In genomic region chr17:53253956-53254597, GRCh38 we compare ENCODE assay signal across 23 cellular contexts.
DNase-seq lines count a peak whose midpoint lies in the region; ATAC-seq, FAIRE-seq and TF ChIP-seq lines count a peak whose summit lies in the region.
"Had no signal": no experiment of that assay in that cellular context is flagged by ENCODE, and none has a peak within 500 bp of the region (broad histone marks: within the 10 kb centered on the region; RNA-seq: fewer than 3 reads in every experiment).

No MANE protein-coding gene starts in this region.

- H3K4me3 Mint-ChIP-seq in H9 = no peak overlapping the region
- H3K4me3 Mint-ChIP-seq in stimulated activated naive CD8-positive, alpha-beta T cell treated with anti-CD3 and anti-CD28 coated beads, Interleukin-15, amount 100 ng/mL, for 72 hours = no peak overlapping the region
- H3K4me3 Mint-ChIP-seq: B cell; CD4-positive, alpha-beta memory T cell; CD4-positive, CD25-positive, alpha-beta regulatory T cell; CD8-positive, alpha-beta memory T cell had no signal

- H2BK20ac ChIP-seq in H9 (ENCODE audit: low read depth, low read length, poor library complexity, severe bottlenecking) = no peak overlapping the region

- H3K27me3 ChIP-seq in H9 (ENCODE audit: insufficient read depth, low read length) (no peaks in the 10 kb centered on the region), neuronal stem cell (ENCODE audit: control insufficient read depth in 3 of 3, insufficient read depth in 3 of 3, low read depth in 1 of 3, low read length in 3 of 3) (no peaks in the 10 kb centered on the region)
- H3K27me3 ChIP-seq: BLaER1 treated with 17β-estradiol and CSF1 and Interleukin-3, amounts not matched to agents 10 nM and 100 nM had no signal

- H2BK5ac ChIP-seq in H9 (ENCODE audit: insufficient read length, low read length) (no peak overlapping the region), neuronal stem cell (ENCODE audit: low read length) (no peak overlapping the region)

- no peaks in the 10 kb centered on the region for H3K36me3 ChIP-seq in kidney (ENCODE audit: control insufficient read depth in 1 of 2, insufficient read depth in 2 of 2, low read length in 2 of 2)
- H3K36me3 ChIP-seq in neuronal stem cell (replicated peaks in 1 of 2; ENCODE audit: control insufficient read depth in 2 of 2, insufficient read depth in 2 of 2, low read length in 2 of 2) = no peaks in the 10 kb centered on the region
- H3K36me3 ChIP-seq: BLaER1 treated with 17β-estradiol and CSF1 and Interleukin-3, amounts not matched to agents 10 nM and 100 nM had no signal

- no peak for ATAC-seq in stimulated activated naive CD8-positive, alpha-beta T cell treated with anti-CD3 and anti-CD28 coated beads, Interleukin-15, amount 100 ng/mL, for 72 hours
- ATAC-seq: A549 had no signal

- H3K36me3 Mint-ChIP-seq in H9 (ENCODE audit: insufficient read depth in 1 of 3, low read depth in 3 of 3) = peaks cover 0 to 2% (median 0%) of the 10 kb centered on the region in 3 experiments; a peak in 1 of 7 replicates
- H3K36me3 Mint-ChIP-seq: CD4-positive, alpha-beta memory T cell; CD8-positive, alpha-beta memory T cell had no signal

- H3K79me1 ChIP-seq in H9 (ENCODE audit: insufficient read depth, low read depth, low read length, poor library complexity, severe bottlenecking) = no peaks in the 10 kb centered on the region
- no peaks in the 10 kb centered on the region for H3K79me1 ChIP-seq in neuronal stem cell (ENCODE audit: low read depth, low read length)

- H3K4me1 Mint-ChIP-seq in H9 = no peaks in the 10 kb centered on the region
- no peaks in the 10 kb centered on the region for H3K4me1 Mint-ChIP-seq in stimulated activated naive CD8-positive, alpha-beta T cell treated with anti-CD3 and anti-CD28 coated beads, Interleukin-15, amount 100 ng/mL, for 72 hours
- H3K4me1 Mint-ChIP-seq: B cell; CD4-positive, alpha-beta memory T cell; CD4-positive, CD25-positive, alpha-beta regulatory T cell; CD8-positive, alpha-beta memory T cell had no signal

- H3K4me3 ChIP-seq in kidney (ENCODE audit: low read length in 2 of 2) (no peak overlapping the region), neuronal stem cell (ENCODE audit: low read length in 2 of 2) (no peak overlapping the region)
- H3K4me3 ChIP-seq: A549; BLaER1 treated with 17β-estradiol and CSF1 and Interleukin-3, amounts not matched to agents 10 nM and 100 nM had no signal

- H4K91ac ChIP-seq in H9 (ENCODE audit: insufficient read length, low read depth, low read length) = no peak overlapping the region
- no peak overlapping the region for H4K91ac ChIP-seq in neuronal stem cell (ENCODE audit: low read depth, low read length, poor library complexity)

- H3K23ac ChIP-seq in H9 (ENCODE audit: insufficient read length, low read depth, low read length) (no peak overlapping the region), neuronal stem cell (ENCODE audit: low read depth, low read length, poor library complexity) (peak overlapping the region; percentile 80)

- H3K4ac ChIP-seq in H9 (ENCODE audit: low read depth, low read length) = no peak overlapping the region
- no peak overlapping the region for H3K4ac ChIP-seq in neuronal stem cell (ENCODE audit: low read length)

- no peak overlapping the region for H3K56ac ChIP-seq in H9 (ENCODE audit: insufficient read length, low read depth, low read length)

- H2BK120ac ChIP-seq in H9 (ENCODE audit: low read depth, low read length, poor library complexity, severe bottlenecking) (no peak overlapping the region), neuronal stem cell (ENCODE audit: low read depth, low read length) (peak overlapping the region; percentile 61)

- H3K27ac Mint-ChIP-seq in H9 = peak overlapping the region in 1 of 3 experiments; percentile 85; a peak in 1 of 7 replicates
- H3K27ac Mint-ChIP-seq in stimulated activated naive CD8-positive, alpha-beta T cell treated with anti-CD3 and anti-CD28 coated beads, Interleukin-15, amount 100 ng/mL, for 72 hours = no peak overlapping the region
- H3K27ac Mint-ChIP-seq: B cell; CD4-positive, alpha-beta memory T cell; CD4-positive, CD25-positive, alpha-beta regulatory T cell; CD8-positive, alpha-beta memory T cell had no signal

- no peaks in the 10 kb centered on the region for H4K20me1 ChIP-seq in H9 (ENCODE audit: control insufficient read depth, insufficient read depth, insufficient read length)
- H4K20me1 ChIP-seq: BLaER1 treated with 17β-estradiol and CSF1 and Interleukin-3, amounts not matched to agents 10 nM and 100 nM had no signal

- H3K4me2 ChIP-seq in H9 (ENCODE audit: insufficient read depth, insufficient read length, low read length) (no peak overlapping the region), neuronal stem cell (ENCODE audit: insufficient read depth, low read length, poor library complexity, severe bottlenecking) (no peak overlapping the region)
- H3K4me2 ChIP-seq: A549; BLaER1 treated with 17β-estradiol and CSF1 and Interleukin-3, amounts not matched to agents 10 nM and 100 nM had no signal

- DNase-seq in H9 = no peak
- peak; percentile 29 for DNase-seq in kidney
- DNase-seq in neuronal stem cell (ENCODE audit: low spot score) = no peak
- peak; percentile 66 for DNase-seq in posterior vena cava (ENCODE audit: low spot score)
- DNase-seq in stimulated activated naive CD8-positive, alpha-beta T cell treated with anti-CD3 and anti-CD28 coated beads, Interleukin-15, amount 100 ng/mL, for 72 hours = no peak
- no peak for DNase-seq in CD1c-positive myeloid dendritic cell (ENCODE audit: extremely low spot score)
- DNase-seq in DMS 273 (lab: John Stamatoyannopoulos, UW; ENCODE audit: unreplicated experiment) = no peak
- DNase-seq in NCI-H446 treated with DMSO at 0.1 percent for 48 hours (lab: John Stamatoyannopoulos, UW) = no peak
- DNase-seq: AML-193; CD4-positive, alpha-beta memory T cell; CD4-positive, CD25-positive, alpha-beta regulatory T cell; CD8-positive, alpha-beta memory T cell; COR-L47; DMS79 treated with DMSO at 0.1 percent for 48 hours; GF-D8 had no signal

- H3T11ph ChIP-seq in H9 (ENCODE audit: low read length) = no peak overlapping the region

- H2BK12ac ChIP-seq in H9 (ENCODE audit: insufficient read length, low read depth, low read length) = no peak overlapping the region
- H2BK12ac ChIP-seq in neuronal stem cell (ENCODE audit: low read length) = no peak overlapping the region

- H3K27ac ChIP-seq in H9 (ENCODE audit: insufficient read length, low read depth, low read length) (no peak overlapping the region), kidney (ENCODE audit: low read depth in 2 of 2, low read length in 2 of 2) (no peak overlapping the region), neuronal stem cell (replicated peaks; ENCODE audit: low read length) (no peak overlapping the region)
- H3K27ac ChIP-seq: 22Rv1; A549; BLaER1 treated with 17β-estradiol and CSF1 and Interleukin-3, amounts not matched to agents 10 nM and 100 nM; C4-2B had no signal

- H3K9me3 Mint-ChIP-seq in H9 = peaks cover 0 to 3% of the 10 kb centered on the region in 2 experiments; a peak in 1 of 5 replicates
- H3K9me3 Mint-ChIP-seq in stimulated activated naive CD8-positive, alpha-beta T cell treated with anti-CD3 and anti-CD28 coated beads, Interleukin-15, amount 100 ng/mL, for 72 hours = peaks cover 6 to 19% of the 10 kb centered on the region in 2 donors

- H3K79me2 ChIP-seq in H9 (ENCODE audit: insufficient read depth, low read length) = no peaks in the 10 kb centered on the region

- H3K14ac ChIP-seq in H9 (ENCODE audit: insufficient read depth, low read length) (0 out of 2 replicates have a peak overlapping the region, but pooled peaks have one; percentile 6), neuronal stem cell (ENCODE audit: low read length) (no peak overlapping the region)

- no peak overlapping the region for H2AK5ac ChIP-seq in H9 (ENCODE audit: insufficient read length, low read length)
- no peak overlapping the region for H2AK5ac ChIP-seq in neuronal stem cell (ENCODE audit: low read depth, low read length)

- no peak overlapping the region for H4K8ac ChIP-seq in H9 (replicated peaks; ENCODE audit: insufficient read length, low read depth, low read length)
- peak overlapping the region; percentile 43 for H4K8ac ChIP-seq in neuronal stem cell (ENCODE audit: low read depth, low read length)

- WGBS in H9 (ENCODE audit: extremely low coverage, insufficient read length, low lambda C conversion rate) = no CpG with 5 or more reads among the region's 1 CpG
- no CpG with 5 or more reads among the region's 1 CpG for WGBS in neuronal stem cell (ENCODE audit: extremely low coverage in 2 of 2, insufficient read length in 2 of 2, insufficient replicate concordance in 1 of 2), 2 donors

- H3K4me1 ChIP-seq in H9 (ENCODE audit: insufficient read depth, low read length) (no peaks in the 10 kb centered on the region), kidney (ENCODE audit: control insufficient read depth in 1 of 2, insufficient read depth in 1 of 2, low read depth in 1 of 2, low read length in 2 of 2) (no peaks in the 10 kb centered on the region), neuronal stem cell (ENCODE audit: control insufficient read depth in 2 of 2, insufficient read depth in 1 of 2, low read depth in 1 of 2, low read length in 2 of 2) (no peaks in the 10 kb centered on the region)
- H3K4me1 ChIP-seq: A549; BLaER1 treated with 17β-estradiol and CSF1 and Interleukin-3, amounts not matched to agents 10 nM and 100 nM had no signal

- TF ChIP-seq CTCF in H9 (conservative IDR thresholded peaks at IDR 0.05) (no peak), kidney (IDR thresholded peaks at IDR 0.05; ENCODE audit: borderline replicate concordance, extremely low read depth, insufficient read depth) (no peak)

- H2BK15ac ChIP-seq in H9 (ENCODE audit: low read depth, low read length) = no peak overlapping the region
- H2BK15ac ChIP-seq in neuronal stem cell (ENCODE audit: low read length) = no peak overlapping the region

- intact Hi-C loops in kidney (cut with DNase I) = no loop called here
- intact Hi-C loops in posterior vena cava (cut with DNase I) = no loop called here

- H3K9me3 ChIP-seq in H9 (ENCODE audit: control insufficient read depth, low read depth, low read length) (no peaks in the 10 kb centered on the region), kidney (ENCODE audit: control insufficient read depth in 1 of 2, low read length in 2 of 2) (peaks cover 0 to 11% of the 10 kb centered on the region in 2 donors), neuronal stem cell (replicated peaks in 1 of 2; ENCODE audit: control insufficient read depth in 2 of 2, insufficient read depth in 1 of 2, low read depth in 1 of 2, low read length in 2 of 2) (no peaks in the 10 kb centered on the region)

- H3K9ac ChIP-seq in H9 (ENCODE audit: extremely low read depth, insufficient read length, low read length) (no peak overlapping the region), kidney (ENCODE audit: low read length in 2 of 2) (no peak overlapping the region), neuronal stem cell (ENCODE audit: low read depth, low read length, poor library complexity) (peak overlapping the region; percentile 70)
- H3K9ac ChIP-seq: BLaER1 treated with 17β-estradiol and CSF1 and Interleukin-3, amounts not matched to agents 10 nM and 100 nM had no signal

- no peaks in the 10 kb centered on the region for H3K27me3 Mint-ChIP-seq in H9 (ENCODE audit: low read depth)
- H3K27me3 Mint-ChIP-seq in stimulated activated naive CD8-positive, alpha-beta T cell treated with anti-CD3 and anti-CD28 coated beads, Interleukin-15, amount 100 ng/mL, for 72 hours = no peaks in the 10 kb centered on the region
- H3K27me3 Mint-ChIP-seq: B cell; CD4-positive, alpha-beta memory T cell; CD4-positive, CD25-positive, alpha-beta regulatory T cell; CD8-positive, alpha-beta memory T cell had no signal

- FAIRE-seq in kidney (lab: Jason Lieb, UNC) = no peak
- FAIRE-seq: A549, G401.6, GM12891, GM19239 had no signal

- H3K23me2 ChIP-seq in H9 (ENCODE audit: insufficient read length, low read depth, low read length, poor library complexity, severe bottlenecking) = no peaks in the 10 kb centered on the region

- no peak overlapping the region for H4K5ac ChIP-seq in H9 (ENCODE audit: insufficient read length, low read depth, low read length)

- H2AFZ ChIP-seq in H9 (ENCODE audit: low read length) (no peak overlapping the region), neuronal stem cell (ENCODE audit: low read length) (no peak overlapping the region)

- no peak overlapping the region for H3K18ac ChIP-seq in H9 (ENCODE audit: insufficient read length, low read depth, low read length)
- H3K18ac ChIP-seq in neuronal stem cell (ENCODE audit: low read length) = peak overlapping the region; percentile 66

Comparison
In these comparisons a context has a peak if more than half of its experiments do, and no peak if none do; other contexts are left out.
1. DNase-seq: peak in kidney (single experiment) and posterior vena cava (single experiment); none in H9 (single experiment), neuronal stem cell (single experiment), stimulated activated naive CD8-positive, alpha-beta T cell treated with anti-CD3 and anti-CD28 coated beads, Interleukin-15, amount 100 ng/mL, for 72 hours (0 of 2), CD1c-positive myeloid dendritic cell (single experiment), DMS 273 (single experiment) and NCI-H446 treated with DMSO at 0.1 percent for 48 hours (single experiment).